1 cellular context compared by ENCODE assay signal in genomic region chr17:75589017-75589918, GRCh38.
TF ChIP-seq lines count a peak whose summit lies in the region.

No MANE protein-coding gene starts in this region.

TF ChIP-seq in HepG2, 621 proteins besides CTCF, POLR2A, EP300 and RAD21 (continued from another document and continues in another):
- TF ChIP-seq, protein P1, sequence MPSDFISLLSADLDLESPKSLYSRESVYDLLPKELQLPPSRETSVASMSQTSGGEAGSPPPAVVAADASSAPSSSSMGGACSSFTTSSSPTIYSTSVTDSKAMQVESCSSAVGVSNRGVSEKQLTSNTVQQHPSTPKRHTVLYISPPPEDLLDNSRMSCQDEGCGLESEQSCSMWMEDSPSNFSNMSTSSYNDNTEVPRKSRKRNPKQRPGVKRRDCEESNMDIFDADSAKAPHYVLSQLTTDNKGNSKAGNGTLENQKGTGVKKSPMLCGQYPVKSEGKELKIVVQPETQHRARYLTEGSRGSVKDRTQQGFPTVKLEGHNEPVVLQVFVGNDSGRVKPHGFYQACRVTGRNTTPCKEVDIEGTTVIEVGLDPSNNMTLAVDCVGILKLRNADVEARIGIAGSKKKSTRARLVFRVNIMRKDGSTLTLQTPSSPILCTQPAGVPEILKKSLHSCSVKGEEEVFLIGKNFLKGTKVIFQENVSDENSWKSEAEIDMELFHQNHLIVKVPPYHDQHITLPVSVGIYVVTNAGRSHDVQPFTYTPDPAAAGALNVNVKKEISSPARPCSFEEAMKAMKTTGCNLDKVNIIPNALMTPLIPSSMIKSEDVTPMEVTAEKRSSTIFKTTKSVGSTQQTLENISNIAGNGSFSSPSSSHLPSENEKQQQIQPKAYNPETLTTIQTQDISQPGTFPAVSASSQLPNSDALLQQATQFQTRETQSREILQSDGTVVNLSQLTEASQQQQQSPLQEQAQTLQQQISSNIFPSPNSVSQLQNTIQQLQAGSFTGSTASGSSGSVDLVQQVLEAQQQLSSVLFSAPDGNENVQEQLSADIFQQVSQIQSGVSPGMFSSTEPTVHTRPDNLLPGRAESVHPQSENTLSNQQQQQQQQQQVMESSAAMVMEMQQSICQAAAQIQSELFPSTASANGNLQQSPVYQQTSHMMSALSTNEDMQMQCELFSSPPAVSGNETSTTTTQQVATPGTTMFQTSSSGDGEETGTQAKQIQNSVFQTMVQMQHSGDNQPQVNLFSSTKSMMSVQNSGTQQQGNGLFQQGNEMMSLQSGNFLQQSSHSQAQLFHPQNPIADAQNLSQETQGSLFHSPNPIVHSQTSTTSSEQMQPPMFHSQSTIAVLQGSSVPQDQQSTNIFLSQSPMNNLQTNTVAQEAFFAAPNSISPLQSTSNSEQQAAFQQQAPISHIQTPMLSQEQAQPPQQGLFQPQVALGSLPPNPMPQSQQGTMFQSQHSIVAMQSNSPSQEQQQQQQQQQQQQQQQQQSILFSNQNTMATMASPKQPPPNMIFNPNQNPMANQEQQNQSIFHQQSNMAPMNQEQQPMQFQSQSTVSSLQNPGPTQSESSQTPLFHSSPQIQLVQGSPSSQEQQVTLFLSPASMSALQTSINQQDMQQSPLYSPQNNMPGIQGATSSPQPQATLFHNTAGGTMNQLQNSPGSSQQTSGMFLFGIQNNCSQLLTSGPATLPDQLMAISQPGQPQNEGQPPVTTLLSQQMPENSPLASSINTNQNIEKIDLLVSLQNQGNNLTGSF (CRISPR knock-in tag; IDR thresholded peaks at IDR 0.05), result no peak
- TF ChIP-seq ZNF430 (CRISPR knock-in tag; IDR thresholded peaks at IDR 0.05), result peak; percentile 39; the same call in 1 of the 2 replicates
- TF ChIP-seq ZFP1 (CRISPR knock-in tag; IDR thresholded peaks at IDR 0.05), result no peak
- no peak for TF ChIP-seq TSC22D2 (CRISPR knock-in tag; IDR thresholded peaks at IDR 0.05; ENCODE audit: borderline replicate concordance)
- no peak for TF ChIP-seq FOXK2 (IDR thresholded peaks at IDR 0.05)
- TF ChIP-seq ZNF619 (CRISPR knock-in tag; IDR thresholded peaks at IDR 0.05), result no peak; the same call in 1 of the 2 replicates
- no peak for TF ChIP-seq PRPF4 (IDR thresholded peaks at IDR 0.05; ENCODE audit: low read depth, low read length, poor library complexity, severe bottlenecking)
- no peak for TF ChIP-seq MBD4 (IDR thresholded peaks at IDR 0.05; ENCODE audit: borderline replicate concordance, low read length)
- TF ChIP-seq PRMT3 (CRISPR knock-in tag; IDR thresholded peaks at IDR 0.05; ENCODE audit: borderline replicate concordance, low read depth), result no peak
- peak; percentile 74 for TF ChIP-seq ZFY (CRISPR knock-in tag; IDR thresholded peaks at IDR 0.05)
- TF ChIP-seq, protein P2, sequence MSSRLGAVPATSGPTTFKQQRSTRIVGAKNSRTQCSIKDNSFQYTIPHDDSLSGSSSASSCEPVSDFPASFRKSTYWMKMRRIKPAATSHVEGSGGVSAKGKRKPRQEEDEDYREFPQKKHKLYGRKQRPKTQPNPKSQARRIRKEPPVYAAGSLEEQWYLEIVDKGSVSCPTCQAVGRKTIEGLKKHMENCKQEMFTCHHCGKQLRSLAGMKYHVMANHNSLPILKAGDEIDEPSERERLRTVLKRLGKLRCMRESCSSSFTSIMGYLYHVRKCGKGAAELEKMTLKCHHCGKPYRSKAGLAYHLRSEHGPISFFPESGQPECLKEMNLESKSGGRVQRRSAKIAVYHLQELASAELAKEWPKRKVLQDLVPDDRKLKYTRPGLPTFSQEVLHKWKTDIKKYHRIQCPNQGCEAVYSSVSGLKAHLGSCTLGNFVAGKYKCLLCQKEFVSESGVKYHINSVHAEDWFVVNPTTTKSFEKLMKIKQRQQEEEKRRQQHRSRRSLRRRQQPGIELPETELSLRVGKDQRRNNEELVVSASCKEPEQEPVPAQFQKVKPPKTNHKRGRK (CRISPR knock-in tag; IDR thresholded peaks at IDR 0.05), result no peak
- 0 out of 2 replicates have a peak, but pooled peaks have one; percentile 30 for TF ChIP-seq ZBTB2 (CRISPR knock-in tag; IDR thresholded peaks at IDR 0.05; ENCODE audit: low read depth)
- TF ChIP-seq ZNF468 (CRISPR knock-in tag; IDR thresholded peaks at IDR 0.05), result no peak
- TF ChIP-seq ZNF724P (CRISPR knock-in tag; IDR thresholded peaks at IDR 0.05; ENCODE audit: borderline replicate concordance), result peak; percentile 69; the same call in 1 of the 2 replicates
- TF ChIP-seq KAT8 (CRISPR knock-in tag; IDR thresholded peaks at IDR 0.05), result no peak
- peak; percentile 46; the same call in 1 of the 3 replicates for TF ChIP-seq MXI1 (IDR thresholded peaks at IDR 0.05; ENCODE audit: borderline replicate concordance, low read depth, low read length)
- TF ChIP-seq PCBP2 (optimal IDR thresholded peaks at IDR 0.05; ENCODE audit: low read depth, low read length, poor library complexity, severe bottlenecking), result no peak
- no peak for TF ChIP-seq NR2F1 (CRISPR knock-in tag; IDR thresholded peaks at IDR 0.05)
- no peak for TF ChIP-seq STAT6 (CRISPR knock-in tag; IDR thresholded peaks at IDR 0.05; ENCODE audit: borderline replicate concordance)
- TF ChIP-seq THYN1 (CRISPR knock-in tag; IDR thresholded peaks at IDR 0.05; ENCODE audit: borderline replicate concordance, low read depth), result no peak
- TF ChIP-seq ZNF296 (CRISPR knock-in tag; conservative IDR thresholded peaks at IDR 0.05), result no peak
- no peak for TF ChIP-seq ISL2 (CRISPR knock-in tag; IDR thresholded peaks at IDR 0.05)
- TF ChIP-seq, protein P3, sequence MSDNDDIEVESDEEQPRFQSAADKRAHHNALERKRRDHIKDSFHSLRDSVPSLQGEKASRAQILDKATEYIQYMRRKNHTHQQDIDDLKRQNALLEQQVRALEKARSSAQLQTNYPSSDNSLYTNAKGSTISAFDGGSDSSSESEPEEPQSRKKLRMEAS (IDR thresholded peaks at IDR 0.05), result peak; percentile 73
- no peak for TF ChIP-seq ZBTB43 (CRISPR knock-in tag; conservative IDR thresholded peaks at IDR 0.05)
- peak; percentile 44; the same call in 1 of the 2 replicates for TF ChIP-seq ZNF564 (CRISPR knock-in tag; IDR thresholded peaks at IDR 0.05)
- no peak for TF ChIP-seq ZNF451 (CRISPR knock-in tag; IDR thresholded peaks at IDR 0.05)
- no peak for TF ChIP-seq ZNF234 (CRISPR knock-in tag; conservative IDR thresholded peaks at IDR 0.05)
- no peak for TF ChIP-seq HNF4A (CRISPR knock-in tag; IDR thresholded peaks at IDR 0.05)
- no peak for TF ChIP-seq TEF (CRISPR knock-in tag; IDR thresholded peaks at IDR 0.05)
- no peak for TF ChIP-seq MAFF (IDR thresholded peaks at IDR 0.05; ENCODE audit: low read depth, low read length)
- no peak for TF ChIP-seq CREB1 (IDR thresholded peaks at IDR 0.05)
- no peak for TF ChIP-seq CREB1 (CRISPR knock-in tag; IDR thresholded peaks at IDR 0.05)
- no peak for TF ChIP-seq SNAI1 (CRISPR knock-in tag; IDR thresholded peaks at IDR 0.05; ENCODE audit: borderline replicate concordance)
- TF ChIP-seq, protein P4, sequence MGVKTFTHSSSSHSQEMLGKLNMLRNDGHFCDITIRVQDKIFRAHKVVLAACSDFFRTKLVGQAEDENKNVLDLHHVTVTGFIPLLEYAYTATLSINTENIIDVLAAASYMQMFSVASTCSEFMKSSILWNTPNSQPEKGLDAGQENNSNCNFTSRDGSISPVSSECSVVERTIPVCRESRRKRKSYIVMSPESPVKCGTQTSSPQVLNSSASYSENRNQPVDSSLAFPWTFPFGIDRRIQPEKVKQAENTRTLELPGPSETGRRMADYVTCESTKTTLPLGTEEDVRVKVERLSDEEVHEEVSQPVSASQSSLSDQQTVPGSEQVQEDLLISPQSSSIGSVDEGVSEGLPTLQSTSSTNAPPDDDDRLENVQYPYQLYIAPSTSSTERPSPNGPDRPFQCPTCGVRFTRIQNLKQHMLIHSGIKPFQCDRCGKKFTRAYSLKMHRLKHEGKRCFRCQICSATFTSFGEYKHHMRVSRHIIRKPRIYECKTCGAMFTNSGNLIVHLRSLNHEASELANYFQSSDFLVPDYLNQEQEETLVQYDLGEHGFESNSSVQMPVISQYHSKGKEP (CRISPR knock-in tag; IDR thresholded peaks at IDR 0.05), result no peak
- no peak for TF ChIP-seq WIZ (CRISPR knock-in tag; IDR thresholded peaks at IDR 0.05)
- TF ChIP-seq THAP8 (CRISPR knock-in tag; IDR thresholded peaks at IDR 0.05; ENCODE audit: borderline replicate concordance), result no peak
- TF ChIP-seq RERE (CRISPR knock-in tag; IDR thresholded peaks at IDR 0.05; ENCODE audit: low read depth), result no peak
- TF ChIP-seq RFX1 (IDR thresholded peaks at IDR 0.05), result no peak
- TF ChIP-seq ZNF562 (CRISPR knock-in tag; IDR thresholded peaks at IDR 0.05; ENCODE audit: borderline replicate concordance), result no peak
- no peak for TF ChIP-seq HMGA1 (CRISPR knock-in tag; conservative IDR thresholded peaks at IDR 0.05)
- TF ChIP-seq ZNF777 (CRISPR knock-in tag; IDR thresholded peaks at IDR 0.05), result peak; percentile 68
- no peak for TF ChIP-seq NFRKB (IDR thresholded peaks at IDR 0.05)
- no peak for TF ChIP-seq KLF6 (CRISPR knock-in tag; IDR thresholded peaks at IDR 0.05)
